8 cellular contexts compared by ENCODE assay signal in genomic region chr13:27425151-27425917, GRCh38.
A peak's percentile ranks its signal among the peaks of the same experiment; 100 is the strongest.
DNase-seq lines count a peak whose midpoint lies in the region; ATAC-seq lines count a peak whose summit lies in the region.

No MANE protein-coding gene starts in this region.

- ATAC-seq in GM18861 (IDR thresholded peaks at IDR 0.05; ENCODE audit: unreplicated experiment), result peak; percentile 2
- peak; percentile 4 for ATAC-seq in HG03460 (IDR thresholded peaks at IDR 0.05; ENCODE audit: unreplicated experiment)
- peak; percentile 0 for ATAC-seq in stimulated activated effector memory CD8-positive, alpha-beta T cell treated with anti-CD3 and anti-CD28 coated beads, Interleukin-12 subunit alpha, Interleukin-12 subunit beta, amount 100 ng/mL, for 72 hours
- no peak for ATAC-seq in HG03565 (IDR thresholded peaks at IDR 0.05; ENCODE audit: unreplicated experiment)
- ATAC-seq in GM21360 (IDR thresholded peaks at IDR 0.05; ENCODE audit: unreplicated experiment), result no peak

- WGBS in iPS DF 6.9 (ENCODE audit: insufficient coverage, insufficient read length), result no CpG with 5 or more reads among the region's 13 CpGs

- H3K27me3 ChIP-seq in iPS DF 6.9 (ENCODE audit: control insufficient read depth, insufficient read depth, low read length), result no peaks in the 10 kb centered on the region

- no peaks in the 10 kb centered on the region for H3K9me3 Mint-ChIP-seq in stimulated activated effector memory CD8-positive, alpha-beta T cell treated with anti-CD3 and anti-CD28 coated beads, Interleukin-12 subunit alpha, Interleukin-12 subunit beta, amount 100 ng/mL, for 72 hours

- H3K9me3 ChIP-seq in iPS DF 6.9 (ENCODE audit: control insufficient read depth, insufficient read depth, low read length), result no peaks in the 10 kb centered on the region

- peak; percentile 67 for DNase-seq in activated effector memory CD4-positive, alpha-beta T cell treated with anti-CD3 and anti-CD28 coated beads, Interleukin-2, amount 50 U/mL, for 16 hours
- no peak for DNase-seq in iPS DF 6.9 (ENCODE audit: low read depth, low spot score)
- DNase-seq in stimulated activated effector memory CD8-positive, alpha-beta T cell treated with anti-CD3 and anti-CD28 coated beads, Interleukin-12 subunit alpha, Interleukin-12 subunit beta, amount 100 ng/mL, for 72 hours (ENCODE audit: low spot score in 2 of 2), result no peak
- no peak for DNase-seq in NCI-H2107 (lab: John Stamatoyannopoulos, UW)

- H3K27ac Mint-ChIP-seq in stimulated activated effector memory CD8-positive, alpha-beta T cell treated with anti-CD3 and anti-CD28 coated beads, Interleukin-12 subunit alpha, Interleukin-12 subunit beta, amount 100 ng/mL, for 72 hours, result peak overlapping the region; percentile 92

- H3K4me3 ChIP-seq in iPS DF 6.9 (ENCODE audit: low read length), result peak overlapping the region; percentile 72; the same call in 1 of the 2 replicates

- H3K27ac ChIP-seq in iPS DF 6.9 (ENCODE audit: low read length), result no peak overlapping the region

- peaks cover 48% of the 10 kb centered on the region for H3K4me1 Mint-ChIP-seq in stimulated activated effector memory CD8-positive, alpha-beta T cell treated with anti-CD3 and anti-CD28 coated beads, Interleukin-12 subunit alpha, Interleukin-12 subunit beta, amount 100 ng/mL, for 72 hours

- H3K4me1 ChIP-seq in iPS DF 6.9 (ENCODE audit: control insufficient read depth, insufficient read depth, low read length), result peaks cover 6% of the 10 kb centered on the region; the same call in 1 of the 2 replicates

- H3K36me3 ChIP-seq in iPS DF 6.9 (ENCODE audit: control insufficient read depth, insufficient read depth, low read length), result 0 out of 2 replicates have a peak, but pooled peaks cover 3% of the 10 kb centered on the region

- peak overlapping the region; percentile 85 for H3K4me3 Mint-ChIP-seq in stimulated activated effector memory CD8-positive, alpha-beta T cell treated with anti-CD3 and anti-CD28 coated beads, Interleukin-12 subunit alpha, Interleukin-12 subunit beta, amount 100 ng/mL, for 72 hours

- peaks cover 65% of the 10 kb centered on the region for H3K36me3 Mint-ChIP-seq in stimulated activated effector memory CD8-positive, alpha-beta T cell treated with anti-CD3 and anti-CD28 coated beads, Interleukin-12 subunit alpha, Interleukin-12 subunit beta, amount 100 ng/mL, for 72 hours

Comparison
In these comparisons a context has a peak if more than half of its experiments do, and no peak if none do; other contexts are left out.
1. ATAC-seq: peak in GM18861 (single experiment), HG03460 (single experiment) and stimulated activated effector memory CD8-positive, alpha-beta T cell treated with anti-CD3 and anti-CD28 coated beads, Interleukin-12 subunit alpha, Interleukin-12 subunit beta, amount 100 ng/mL, for 72 hours (single experiment); none in HG03565 (single experiment) and GM21360 (single experiment).